In the genomic region with DNA sequence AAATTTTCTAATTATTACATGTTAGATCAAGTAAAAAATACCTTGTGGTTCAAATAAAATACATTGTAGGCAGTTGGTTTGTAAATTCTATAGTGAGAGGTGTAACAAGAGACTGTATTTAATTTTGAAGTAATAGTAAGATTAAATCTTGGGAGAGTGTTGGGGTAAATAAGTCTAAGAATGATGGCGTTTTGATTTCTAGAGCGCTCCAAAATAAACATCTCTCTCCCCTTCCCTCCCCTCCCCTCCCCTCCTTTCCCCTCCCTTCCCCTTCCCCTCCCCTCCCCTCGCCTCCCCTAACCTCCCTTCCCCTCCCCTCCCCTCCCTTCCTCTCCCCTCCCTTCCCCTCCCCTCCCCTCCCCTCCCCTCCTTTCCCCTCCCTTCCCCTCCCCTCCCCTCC, we compare ENCODE assay signal across 35 cellular contexts.
"Had no signal": no experiment of that assay in that cellular context is flagged by ENCODE, and none has a peak within 500 bp of the region (broad histone marks: within the 10 kb centered on the region; RNA-seq: fewer than 3 reads in every experiment).

No MANE protein-coding gene starts in this region.

- H3K4me3 ChIP-seq: MG63 had no signal

- H3K36me3 ChIP-seq: MG63 had no signal

- DNase-seq: Karpas-422, Kasumi-1, MG63, MM.1S, MV-4-11, NCI-H1048, NCI-H1092, NCI-H1092 treated with DMSO at 0.1 percent for 48 hours, NCI-H1105, NCI-H1105 treated with DMSO at 0.1 percent for 48 hours, NCI-H1417, NCI-H1417 treated with DMSO at 0.1 percent for 48 hours, NCI-H1436, NCI-H1436 treated with DMSO at 0.1 percent for 48 hours, NCI-H146, NCI-H1694, NCI-H1694 treated with DMSO at 0.1 percent for 48 hours, NCI-H187, NCI-H187 treated with DMSO at 0.1 percent for 48 hours, NCI-H1930, NCI-H2029, NCI-H2029 treated with DMSO at 0.1 percent for 48 hours, NCI-H2081, NCI-H2081 treated with DMSO at 0.1 percent for 48 hours, NCI-H2107, NCI-H2171, NCI-H2171 treated with DMSO at 0.1 percent for 48 hours, NCI-H2227 treated with DMSO at 0.1 percent for 48 hours, NCI-H226, NCI-H345, NCI-H446, NCI-H446 treated with DMSO at 0.1 percent for 48 hours, NCI-H510A, NCI-H510A treated with DMSO at 0.1 percent for 48 hours, NCI-H524 had no signal
